Comparison of ENCODE assay signal across 40 cellular contexts in the genomic region with DNA sequence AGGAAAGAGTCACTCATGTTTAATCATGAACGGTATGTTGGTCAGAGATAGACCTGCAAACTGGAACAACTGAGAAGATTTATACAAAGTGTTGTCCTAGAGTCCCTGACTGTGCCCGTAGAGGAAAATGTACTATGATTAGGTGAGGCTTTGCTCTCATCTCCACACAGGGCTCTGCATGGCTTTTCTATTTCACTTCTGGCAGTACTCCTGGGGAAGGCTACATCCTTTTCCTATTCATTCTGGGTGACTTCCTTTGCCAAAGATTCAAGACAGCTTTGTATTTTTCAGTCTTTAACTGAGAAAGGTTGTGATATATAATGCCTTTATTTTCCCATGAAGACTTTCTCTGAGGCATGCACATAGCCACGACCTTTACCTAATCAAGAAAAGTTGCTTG.
"Had no signal": no experiment of that assay in that cellular context is flagged by ENCODE, and none has a peak within 500 bp of the region (broad histone marks: within the 10 kb centered on the region; RNA-seq: fewer than 3 reads in every experiment).

No MANE protein-coding gene starts in this region.

- ATAC-seq: activated CD8-positive, alpha-beta memory T cell treated with anti-CD3 and anti-CD28 coated beads, Interleukin-2, amount 10 ng/mL, durations not matched to agents 7 days and 5 days; activated T-cell treated with anti-CD3 and anti-CD28 coated beads, Interleukin-2, amount 50 U/mL, for 72 hours; activated T-helper 17 cell treated with anti-CD3 and anti-CD28 coated beads, Interleukin-2, amount 50 U/mL, for 72 hours; Right ventricle myocardium inferior; SK-N-SH treated with all-trans-retinoic acid at 6 μM for 48 hours; T-cell had no signal

- H3K27me3 Mint-ChIP-seq: activated B cell treated with CpG ODN at 0.5 μM for 24 hours; activated CD4-positive, alpha-beta memory T cell treated with anti-CD3 and anti-CD28 coated beads for 36 hours; activated CD8-positive, alpha-beta memory T cell treated with anti-CD3 and anti-CD28 coated beads, Interleukin-2, amount 10 ng/mL, durations not matched to agents 7 days and 5 days; activated naive CD8-positive, alpha-beta T cell treated with anti-CD3 and anti-CD28 coated beads for 36 hours; activated T-helper 17 cell treated with anti-CD3 and anti-CD28 coated beads, Interleukin-2, amount 50 U/mL, for 72 hours; T-cell had no signal

- DNase-seq: activated B cell treated with CpG ODN at 0.5 μM for 24 hours; activated CD4-positive, alpha-beta memory T cell treated with anti-CD3 and anti-CD28 coated beads for 36 hours; activated CD4-positive, alpha-beta T cell treated with anti-CD3 and anti-CD28 coated beads for 4 hours; activated CD4-positive, alpha-beta T cell treated with anti-CD3 and anti-CD28 coated beads, Interleukin-2, amount 50 U/mL, for 1 hour; activated CD4-positive, CD25-positive, alpha-beta regulatory T cell treated with anti-CD3 and anti-CD28 coated beads, Interleukin-2, amount 50 U/mL, for 72 hours; activated CD8-positive, alpha-beta memory T cell treated with anti-CD3 and anti-CD28 coated beads for 24 hours; activated CD8-positive, alpha-beta memory T cell treated with anti-CD3 and anti-CD28 coated beads, Interleukin-2, amount 10 ng/mL, durations not matched to agents 7 days and 5 days; activated CD8-positive, alpha-beta memory T cell treated with anti-CD3 and anti-CD28 coated beads, Interleukin-2, amount 50 U/mL, for 48 hours; activated effector memory CD4-positive, alpha-beta T cell treated with anti-CD3 and anti-CD28 coated beads, Interleukin-2, amount 50 U/mL, for 16 hours; activated naive CD4-positive, alpha-beta T cell; activated naive CD4-positive, alpha-beta T cell treated with anti-CD3 and anti-CD28 coated beads, Interleukin-2, amount 50 U/mL, for 16 hours; activated naive CD8-positive, alpha-beta T cell treated with anti-CD3 and anti-CD28 coated beads for 36 hours; activated T-cell treated with anti-CD3 and anti-CD28 coated beads, Interleukin-2, amount 50 U/mL, for 72 hours; amniotic stem cell; aorta; Karpas-422; KBM-7; MG63; MV-4-11; NCI-H1092; NCI-H1436 treated with DMSO at 0.1 percent for 48 hours; NCI-H187; NCI-H2029 treated with DMSO at 0.1 percent for 48 hours; NCI-H2107; NCI-H2171; NCI-H510A; NCI-H526; NCI-H748 treated with DMSO at 0.1 percent for 48 hours; NK-92 treated with Interleukin-12 subunit alpha and Interleukin-12 subunit beta, amount 100 ng/mL, for 24 hours; PC-9; SIG-M5; T-cell; T-helper 2 cell; T-helper 9 cell had no signal

- H3K36me3 Mint-ChIP-seq: activated CD4-positive, alpha-beta memory T cell treated with anti-CD3 and anti-CD28 coated beads for 36 hours had no signal

- H3K27ac ChIP-seq: cardiac muscle cell, PC-9, RWPE1, VCaP had no signal

- H3K4me1 Mint-ChIP-seq: activated CD8-positive, alpha-beta memory T cell treated with anti-CD3 and anti-CD28 coated beads, Interleukin-2, amount 10 ng/mL, durations not matched to agents 7 days and 5 days; activated T-helper 17 cell treated with anti-CD3 and anti-CD28 coated beads, Interleukin-2, amount 50 U/mL, for 72 hours had no signal

- H3K4me3 Mint-ChIP-seq: activated B cell treated with CpG ODN at 0.5 μM for 24 hours; activated CD4-positive, alpha-beta memory T cell treated with anti-CD3 and anti-CD28 coated beads for 36 hours; activated CD8-positive, alpha-beta memory T cell treated with anti-CD3 and anti-CD28 coated beads, Interleukin-2, amount 10 ng/mL, durations not matched to agents 7 days and 5 days; activated naive CD8-positive, alpha-beta T cell treated with anti-CD3 and anti-CD28 coated beads for 36 hours; activated T-cell treated with anti-CD3 and anti-CD28 coated beads, Interleukin-2, amount 50 U/mL, for 72 hours; activated T-helper 17 cell treated with anti-CD3 and anti-CD28 coated beads, Interleukin-2, amount 50 U/mL, for 72 hours; T-cell had no signal

- H3K27ac Mint-ChIP-seq: activated B cell treated with CpG ODN at 0.5 μM for 24 hours; activated CD4-positive, alpha-beta memory T cell treated with anti-CD3 and anti-CD28 coated beads for 36 hours; activated CD8-positive, alpha-beta memory T cell treated with anti-CD3 and anti-CD28 coated beads, Interleukin-2, amount 10 ng/mL, durations not matched to agents 7 days and 5 days; activated naive CD8-positive, alpha-beta T cell treated with anti-CD3 and anti-CD28 coated beads for 36 hours; activated T-cell treated with anti-CD3 and anti-CD28 coated beads, Interleukin-2, amount 50 U/mL, for 72 hours; activated T-helper 17 cell treated with anti-CD3 and anti-CD28 coated beads, Interleukin-2, amount 50 U/mL, for 72 hours; T-cell had no signal

- H3K9me3 Mint-ChIP-seq: activated B cell treated with CpG ODN at 0.5 μM for 24 hours; activated CD4-positive, alpha-beta memory T cell treated with anti-CD3 and anti-CD28 coated beads for 36 hours; activated naive CD8-positive, alpha-beta T cell treated with anti-CD3 and anti-CD28 coated beads for 36 hours; activated T-cell treated with anti-CD3 and anti-CD28 coated beads, Interleukin-2, amount 50 U/mL, for 72 hours; activated T-helper 17 cell treated with anti-CD3 and anti-CD28 coated beads, Interleukin-2, amount 50 U/mL, for 72 hours; T-cell had no signal
